In genomic region chr3:4999626-5000184, GRCh38 we compare ENCODE assay signal across 15 cellular contexts. TPM values are rescaled to one million over a fixed set of nuclear protein-coding genes. Genes with fewer than 3 reads are reported as not detected.
DNase-seq lines count a peak whose midpoint lies in the region; ATAC-seq and TF ChIP-seq lines count a peak whose summit lies in the region.
"Had no signal": no experiment of that assay in that cellular context is flagged by ENCODE, and none has a peak within 500 bp of the region (broad histone marks: within the 10 kb centered on the region; RNA-seq: fewer than 3 reads in every experiment).

No MANE protein-coding gene starts in this region.

- 65% methylated on average over 5 of the region's 5 CpGs for WGBS in hepatocyte (ENCODE audit: low lambda C conversion rate, missing lambda C conversion rate)

- no peaks in the 10 kb centered on the region for H3K9me2 ChIP-seq in hepatocyte (replicated peaks; ENCODE audit: insufficient read depth)

- no peaks in the 10 kb centered on the region for H3K27me3 ChIP-seq in hepatocyte
- H3K27me3 ChIP-seq: brain microvascular endothelial cell, heart left ventricle, SJCRH30 had no signal

- POLR2A ChIA-PET in activated naive CD8-positive, alpha-beta T cell treated with anti-CD3 and anti-CD28 coated beads, Interleukin-2, amount 10 ng/mL, durations not matched to agents 7 days and 5 days (lab: Charles Lee), result interaction anchor here (3.9 to 32.3 kb wide), 2 partner anchors 12 to 17 kb away, joined by 19 to 734 read pairs; partner anchors contain the start of gene BHLHE40

- no peaks in the 10 kb centered on the region for H3K36me3 ChIP-seq in hepatocyte (replicated peaks; ENCODE audit: insufficient read depth, low read depth)
- H3K36me3 ChIP-seq: brain microvascular endothelial cell, heart left ventricle, SJCRH30 had no signal

- H3K4me3 Mint-ChIP-seq in activated naive CD8-positive, alpha-beta T cell treated with anti-CD3 and anti-CD28 coated beads, Interleukin-2, amount 10 ng/mL, durations not matched to agents 7 days and 5 days, result peak overlapping the region; percentile 56
- H3K4me3 Mint-ChIP-seq in activated naive CD8-positive, alpha-beta T cell treated with anti-CD3 and anti-CD28 coated beads for 36 hours, result no peak overlapping the region
- no peak overlapping the region for H3K4me3 Mint-ChIP-seq in activated T-helper 2 cell treated with anti-CD3 and anti-CD28 coated beads, Interferon-gamma antibody, Interleukin-2, Interleukin-4, amounts not matched to agents 10 μg/mL and 5 μg/mL and 100 μg/mL, durations not matched to agents 14 hours and 24 hours and 36 hours (ENCODE audit: low read depth)
- peak overlapping the region; percentile 25 for H3K4me3 Mint-ChIP-seq in type B pancreatic cell

- no peak overlapping the region for H3K4me2 ChIP-seq in hepatocyte

- no peaks in the 10 kb centered on the region for H3K9me3 Mint-ChIP-seq in activated naive CD8-positive, alpha-beta T cell treated with anti-CD3 and anti-CD28 coated beads, Interleukin-2, amount 10 ng/mL, durations not matched to agents 7 days and 5 days
- no peaks in the 10 kb centered on the region for H3K9me3 Mint-ChIP-seq in activated naive CD8-positive, alpha-beta T cell treated with anti-CD3 and anti-CD28 coated beads for 36 hours
- no peaks in the 10 kb centered on the region for H3K9me3 Mint-ChIP-seq in activated T-helper 2 cell treated with anti-CD3 and anti-CD28 coated beads, Interferon-gamma antibody, Interleukin-2, Interleukin-4, amounts not matched to agents 10 μg/mL and 5 μg/mL and 100 μg/mL, durations not matched to agents 14 hours and 24 hours and 36 hours
- no peaks in the 10 kb centered on the region for H3K9me3 Mint-ChIP-seq in type B pancreatic cell

- no peak for DNase-seq in activated naive CD8-positive, alpha-beta T cell treated with anti-CD3 and anti-CD28 coated beads, Interleukin-2, amount 10 ng/mL, durations not matched to agents 7 days and 5 days
- no peak for DNase-seq in activated naive CD8-positive, alpha-beta T cell treated with anti-CD3 and anti-CD28 coated beads for 36 hours
- DNase-seq in NCI-H1105 treated with DMSO at 0.1 percent for 48 hours (lab: John Stamatoyannopoulos, UW) (peak; percentile 81), type B pancreatic cell (ENCODE audit: extremely low spot score, unreplicated experiment) (no peak), hepatocyte (ENCODE audit: low spot score) (no peak)
- DNase-seq in activated T-helper 2 cell treated with anti-CD3 and anti-CD28 coated beads, Interferon-gamma antibody, Interleukin-2, Interleukin-4, amounts not matched to agents 10 μg/mL and 5 μg/mL and 100 μg/mL, durations not matched to agents 14 hours and 24 hours and 36 hours (ENCODE audit: low spot score), result no peak
- DNase-seq: activated CD4-positive, alpha-beta T cell treated with anti-CD3 and anti-CD28 coated beads for 1 hour; activated gamma-delta T cell treated with Interleukin-2 at 50 U/mL for 16 hours; brain microvascular endothelial cell; heart left ventricle; NCI-H2171 treated with DMSO at 0.1 percent for 48 hours had no signal

- peaks cover 7% of the 10 kb centered on the region for H3K4me1 ChIP-seq in hepatocyte (ENCODE audit: insufficient read depth)

- no peak overlapping the region for H3K27ac ChIP-seq in hepatocyte
- H3K27ac ChIP-seq: brain microvascular endothelial cell, C4-2B, heart left ventricle, SJCRH30 had no signal

- intact Hi-C loops in activated T-helper 2 cell treated with anti-CD3 and anti-CD28 coated beads, Interferon-gamma antibody, Interleukin-2, Interleukin-4, amounts not matched to agents 10 μg/mL and 5 μg/mL and 100 μg/mL, durations not matched to agents 14 hours and 24 hours and 36 hours (cut with micrococcal nuclease), result no loop called here

- H3K27ac Mint-ChIP-seq in activated naive CD8-positive, alpha-beta T cell treated with anti-CD3 and anti-CD28 coated beads, Interleukin-2, amount 10 ng/mL, durations not matched to agents 7 days and 5 days, result peak overlapping the region; percentile 68
- no peak overlapping the region for H3K27ac Mint-ChIP-seq in activated naive CD8-positive, alpha-beta T cell treated with anti-CD3 and anti-CD28 coated beads for 36 hours
- H3K27ac Mint-ChIP-seq in activated T-helper 2 cell treated with anti-CD3 and anti-CD28 coated beads, Interferon-gamma antibody, Interleukin-2, Interleukin-4, amounts not matched to agents 10 μg/mL and 5 μg/mL and 100 μg/mL, durations not matched to agents 14 hours and 24 hours and 36 hours, result peak overlapping the region; percentile 14
- H3K27ac Mint-ChIP-seq in type B pancreatic cell, result peak overlapping the region; percentile 36

- TF ChIP-seq CTCF in type B pancreatic cell (conservative IDR thresholded peaks at IDR 0.05) (no peak), hepatocyte (IDR thresholded peaks at IDR 0.05; ENCODE audit: poor library complexity) (no peak)

- peaks cover 44% of the 10 kb centered on the region for H3K4me1 Mint-ChIP-seq in activated naive CD8-positive, alpha-beta T cell treated with anti-CD3 and anti-CD28 coated beads, Interleukin-2, amount 10 ng/mL, durations not matched to agents 7 days and 5 days
- peaks cover 22% of the 10 kb centered on the region for H3K4me1 Mint-ChIP-seq in activated naive CD8-positive, alpha-beta T cell treated with anti-CD3 and anti-CD28 coated beads for 36 hours
- peaks cover 51% of the 10 kb centered on the region for H3K4me1 Mint-ChIP-seq in activated T-helper 2 cell treated with anti-CD3 and anti-CD28 coated beads, Interferon-gamma antibody, Interleukin-2, Interleukin-4, amounts not matched to agents 10 μg/mL and 5 μg/mL and 100 μg/mL, durations not matched to agents 14 hours and 24 hours and 36 hours (ENCODE audit: low read depth)
- H3K4me1 Mint-ChIP-seq in type B pancreatic cell (ENCODE audit: unreplicated experiment), result peaks cover 33% of the 10 kb centered on the region

- H3K27me3 Mint-ChIP-seq in activated naive CD8-positive, alpha-beta T cell treated with anti-CD3 and anti-CD28 coated beads, Interleukin-2, amount 10 ng/mL, durations not matched to agents 7 days and 5 days, result no peaks in the 10 kb centered on the region
- H3K27me3 Mint-ChIP-seq in activated naive CD8-positive, alpha-beta T cell treated with anti-CD3 and anti-CD28 coated beads for 36 hours, result no peaks in the 10 kb centered on the region
- H3K27me3 Mint-ChIP-seq in activated T-helper 2 cell treated with anti-CD3 and anti-CD28 coated beads, Interferon-gamma antibody, Interleukin-2, Interleukin-4, amounts not matched to agents 10 μg/mL and 5 μg/mL and 100 μg/mL, durations not matched to agents 14 hours and 24 hours and 36 hours (ENCODE audit: low read depth), result no peaks in the 10 kb centered on the region
- peaks cover 8% of the 10 kb centered on the region for H3K27me3 Mint-ChIP-seq in type B pancreatic cell

- H3K4me3 ChIP-seq in hepatocyte, result no peak overlapping the region
- H3K4me3 ChIP-seq: heart left ventricle, SJCRH30 had no signal

- peak; percentile 49 for ATAC-seq in activated naive CD8-positive, alpha-beta T cell treated with anti-CD3 and anti-CD28 coated beads, Interleukin-2, amount 10 ng/mL, durations not matched to agents 7 days and 5 days (ENCODE audit: low read depth)
- ATAC-seq in GM18502 (IDR thresholded peaks at IDR 0.05; ENCODE audit: poor library complexity, unreplicated experiment) (no peak), GM19023 (IDR thresholded peaks at IDR 0.05; ENCODE audit: unreplicated experiment) (no peak)
- ATAC-seq: heart left ventricle had no signal

- H4K20me1 ChIP-seq in hepatocyte (ENCODE audit: insufficient read depth, poor library complexity, severe bottlenecking), result no peaks in the 10 kb centered on the region

- no peaks in the 10 kb centered on the region for H3K9me3 ChIP-seq in hepatocyte (ENCODE audit: low read depth)
- H3K9me3 ChIP-seq: heart left ventricle, SJCRH30 had no signal

- H3K79me2 ChIP-seq in hepatocyte, result no peaks in the 10 kb centered on the region

- peaks cover 2% of the 10 kb centered on the region for H3K36me3 Mint-ChIP-seq in activated naive CD8-positive, alpha-beta T cell treated with anti-CD3 and anti-CD28 coated beads, Interleukin-2, amount 10 ng/mL, durations not matched to agents 7 days and 5 days
- H3K36me3 Mint-ChIP-seq in activated naive CD8-positive, alpha-beta T cell treated with anti-CD3 and anti-CD28 coated beads for 36 hours, result no peaks in the 10 kb centered on the region
- no peaks in the 10 kb centered on the region for H3K36me3 Mint-ChIP-seq in activated T-helper 2 cell treated with anti-CD3 and anti-CD28 coated beads, Interferon-gamma antibody, Interleukin-2, Interleukin-4, amounts not matched to agents 10 μg/mL and 5 μg/mL and 100 μg/mL, durations not matched to agents 14 hours and 24 hours and 36 hours (ENCODE audit: low read depth)
- H3K36me3 Mint-ChIP-seq in type B pancreatic cell, result no peaks in the 10 kb centered on the region

- H2AFZ ChIP-seq in hepatocyte, result no peak overlapping the region

RNA-seq across cellular contexts. Expression of gene BHLHE40, which starts 20.5 kb away (rescaled TPM):
- 100 to 1,000 TPM; 208 to 225 TPM for total RNA-seq in activated naive CD8-positive, alpha-beta T cell treated with anti-CD3 and anti-CD28 coated beads, Interleukin-2, amount 10 ng/mL, durations not matched to agents 7 days and 5 days
- total RNA-seq in activated naive CD8-positive, alpha-beta T cell treated with anti-CD3 and anti-CD28 coated beads for 36 hours, result 100 to 1,000 TPM; 292 to 294 TPM
- 421 and 425 TPM in 2 replicates for total RNA-seq in activated T-helper 2 cell treated with anti-CD3 and anti-CD28 coated beads, Interferon-gamma antibody, Interleukin-2, Interleukin-4, amounts not matched to agents 10 μg/mL and 5 μg/mL and 100 μg/mL, durations not matched to agents 14 hours and 24 hours and 36 hours
- 13.6 and 40.5 TPM in 2 replicates for total RNA-seq in type B pancreatic cell (ENCODE audit: low replicate concordance)
- total RNA-seq in hepatocyte, result 67.1 and 71.6 TPM in 2 replicates
- polyA plus RNA-seq in hepatocyte, result 116 and 140 TPM in 2 replicates

Comparison
In these comparisons a context has a peak if more than half of its experiments do, and no peak if none do; other contexts are left out.
1. H3K4me3 Mint-ChIP-seq: peak in activated naive CD8-positive, alpha-beta T cell treated with anti-CD3 and anti-CD28 coated beads, Interleukin-2, amount 10 ng/mL, durations not matched to agents 7 days and 5 days (single experiment) and type B pancreatic cell (single experiment); none in activated naive CD8-positive, alpha-beta T cell treated with anti-CD3 and anti-CD28 coated beads for 36 hours (single experiment) and activated T-helper 2 cell treated with anti-CD3 and anti-CD28 coated beads, Interferon-gamma antibody, Interleukin-2, Interleukin-4, amounts not matched to agents 10 μg/mL and 5 μg/mL and 100 μg/mL, durations not matched to agents 14 hours and 24 hours and 36 hours (single experiment).